16 cellular contexts compared by ENCODE assay signal in genomic region chr4:86587016-86587713, GRCh38. TPM values are rescaled to one million over a fixed set of nuclear protein-coding genes. Genes with fewer than 3 reads are reported as not detected.
DNase-seq lines count a peak whose midpoint lies in the region; ATAC-seq and TF ChIP-seq lines count a peak whose summit lies in the region.
"Had no signal": no experiment of that assay in that cellular context is flagged by ENCODE, and none has a peak within 500 bp of the region (broad histone marks: within the 10 kb centered on the region; RNA-seq: fewer than 3 reads in every experiment).

No MANE protein-coding gene starts in this region.

- TF ChIP-seq POLR2A in GM18505 (IDR thresholded peaks at IDR 0.05; ENCODE audit: borderline replicate concordance, extremely low read depth, insufficient read depth, insufficient read length) = no peak

- POLR2A ChIA-PET in HEK293 (lab: Yijun Ruan, JAX) = no interaction called here

- TF ChIP-seq CTCF in HEK293 (tag by site-specific recombination; IDR thresholded peaks at IDR 0.05) (no peak), RWPE2 (IDR thresholded peaks at IDR 0.05; ENCODE audit: poor library complexity, severe bottlenecking) (no peak)

- H3K4me1 ChIP-seq in HEK293 (ENCODE audit: control insufficient read depth, insufficient read depth, low read length) = peaks cover 12% of the 10 kb centered on the region
- H3K4me1 ChIP-seq in RWPE2 (ENCODE audit: insufficient read depth, poor library complexity, severe bottlenecking) = peaks cover 44% of the 10 kb centered on the region

- DNase-seq in RWPE2 (ENCODE audit: low spot score) = no peak
- no peak for DNase-seq in epithelial cell of prostate (ENCODE audit: low read depth, low spot score)
- no peak for DNase-seq in sciatic nerve (ENCODE audit: low spot score)
- DNase-seq: activated effector memory CD4-positive, alpha-beta T cell treated with anti-CD3 and anti-CD28 coated beads, Interleukin-2, amount 50 U/mL, for 16 hours; DMS 273 treated with DMSO at 0.1 percent for 48 hours; naive thymus-derived CD8-positive, alpha-beta T cell; NCI-H2107; SK-N-SH; stimulated activated CD4-positive, alpha-beta T cell treated with anti-CD3 and anti-CD28 coated beads, Interleukin-4, amount 100 ng/mL, for 1 hour; trophoblast cell; WERI-Rb-1 had no signal

- H3K27ac ChIP-seq in HEK293 (ENCODE audit: extremely low read depth, low read depth, low read length) = peak overlapping the region; percentile 49; the same call in 1 of the 2 replicates
- peak overlapping the region; percentile 72 for H3K27ac ChIP-seq in RWPE2 (ENCODE audit: poor library complexity, severe bottlenecking)
- H3K27ac ChIP-seq in epithelial cell of prostate = peak overlapping the region; percentile 86
- H3K27ac ChIP-seq: WERI-Rb-1 had no signal

- intact Hi-C loops in sciatic nerve (cut with DNase I) = no loop called here

- no peaks in the 10 kb centered on the region for H3K9me3 ChIP-seq in HEK293 (ENCODE audit: control insufficient read depth, insufficient read depth, low read depth, low read length)
- H3K9me3 ChIP-seq in RWPE2 (ENCODE audit: severe bottlenecking) = no peaks in the 10 kb centered on the region
- H3K9me3 ChIP-seq: ascending aorta, SK-N-SH had no signal

- no peak for ATAC-seq in RWPE2 (ENCODE audit: low read depth)
- ATAC-seq in sciatic nerve = peak; percentile 70
- no peak for ATAC-seq in GM19397 (IDR thresholded peaks at IDR 0.05; ENCODE audit: unreplicated experiment)
- no peak for ATAC-seq in HG03457 (IDR thresholded peaks at IDR 0.05; ENCODE audit: unreplicated experiment)
- no peak for ATAC-seq in GM18505 (IDR thresholded peaks at IDR 0.05; ENCODE audit: unreplicated experiment)
- ATAC-seq: naive thymus-derived CD8-positive, alpha-beta T cell had no signal

- no peaks in the 10 kb centered on the region for H3K27me3 ChIP-seq in RWPE2 (ENCODE audit: insufficient read depth, poor library complexity, severe bottlenecking)
- H3K27me3 ChIP-seq: ascending aorta had no signal

- CTCF ChIA-PET in HEK293 (lab: Yijun Ruan, JAX) = interaction anchor here (0.6 to 1.5 kb wide), 3 partner anchors 18 to 135 kb away, joined by 3 to 4 read pairs (median 3); no protein-coding TSS in a partner anchor

- no peak overlapping the region for H3K4me3 ChIP-seq in HEK293 (ENCODE audit: low read depth, low read length)
- H3K4me3 ChIP-seq in RWPE2 (ENCODE audit: severe bottlenecking) = no peak overlapping the region
- H3K4me3 ChIP-seq: ascending aorta had no signal

- H3K36me3 ChIP-seq in HEK293 (ENCODE audit: control insufficient read depth in 2 of 2, insufficient read depth in 1 of 2, low read length in 2 of 2) (no peaks in the 10 kb centered on the region), RWPE2 (ENCODE audit: low read depth) (no peaks in the 10 kb centered on the region)
- H3K36me3 ChIP-seq: ascending aorta, WERI-Rb-1 had no signal

TF ChIP-seq in HEK293, 187 proteins besides CTCF, POLR2A, EP300 and RAD21:
- TF ChIP-seq, protein P1, sequence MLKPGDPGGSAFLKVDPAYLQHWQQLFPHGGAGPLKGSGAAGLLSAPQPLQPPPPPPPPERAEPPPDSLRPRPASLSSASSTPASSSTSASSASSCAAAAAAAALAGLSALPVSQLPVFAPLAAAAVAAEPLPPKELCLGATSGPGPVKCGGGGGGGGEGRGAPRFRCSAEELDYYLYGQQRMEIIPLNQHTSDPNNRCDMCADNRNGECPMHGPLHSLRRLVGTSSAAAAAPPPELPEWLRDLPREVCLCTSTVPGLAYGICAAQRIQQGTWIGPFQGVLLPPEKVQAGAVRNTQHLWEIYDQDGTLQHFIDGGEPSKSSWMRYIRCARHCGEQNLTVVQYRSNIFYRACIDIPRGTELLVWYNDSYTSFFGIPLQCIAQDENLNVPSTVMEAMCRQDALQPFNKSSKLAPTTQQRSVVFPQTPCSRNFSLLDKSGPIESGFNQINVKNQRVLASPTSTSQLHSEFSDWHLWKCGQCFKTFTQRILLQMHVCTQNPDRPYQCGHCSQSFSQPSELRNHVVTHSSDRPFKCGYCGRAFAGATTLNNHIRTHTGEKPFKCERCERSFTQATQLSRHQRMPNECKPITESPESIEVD (tag by site-specific recombination; IDR thresholded peaks at IDR 0.05) = peak; percentile 54
- 0 out of 2 replicates have a peak, but pooled peaks have one; percentile 17 for TF ChIP-seq ZNF335 (tag by site-specific recombination; conservative IDR thresholded peaks at IDR 0.05)
- no peak for TF ChIP-seq ZXDB (tag by site-specific recombination; IDR thresholded peaks at IDR 0.05)
- TF ChIP-seq, protein P2, sequence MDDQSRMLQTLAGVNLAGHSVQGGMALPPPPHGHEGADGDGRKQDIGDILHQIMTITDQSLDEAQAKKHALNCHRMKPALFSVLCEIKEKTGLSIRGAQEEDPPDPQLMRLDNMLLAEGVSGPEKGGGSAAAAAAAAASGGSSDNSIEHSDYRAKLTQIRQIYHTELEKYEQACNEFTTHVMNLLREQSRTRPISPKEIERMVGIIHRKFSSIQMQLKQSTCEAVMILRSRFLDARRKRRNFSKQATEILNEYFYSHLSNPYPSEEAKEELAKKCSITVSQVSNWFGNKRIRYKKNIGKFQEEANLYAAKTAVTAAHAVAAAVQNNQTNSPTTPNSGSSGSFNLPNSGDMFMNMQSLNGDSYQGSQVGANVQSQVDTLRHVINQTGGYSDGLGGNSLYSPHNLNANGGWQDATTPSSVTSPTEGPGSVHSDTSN (CRISPR knock-in tag; IDR thresholded peaks at IDR 0.05) = no peak
- no peak for TF ChIP-seq ZNF658 (tag by site-specific recombination; IDR thresholded peaks at IDR 0.05)
- no peak for TF ChIP-seq GLI2 (tag by site-specific recombination; IDR thresholded peaks at IDR 0.05; ENCODE audit: borderline replicate concordance, low read depth)
- TF ChIP-seq, protein P3, sequence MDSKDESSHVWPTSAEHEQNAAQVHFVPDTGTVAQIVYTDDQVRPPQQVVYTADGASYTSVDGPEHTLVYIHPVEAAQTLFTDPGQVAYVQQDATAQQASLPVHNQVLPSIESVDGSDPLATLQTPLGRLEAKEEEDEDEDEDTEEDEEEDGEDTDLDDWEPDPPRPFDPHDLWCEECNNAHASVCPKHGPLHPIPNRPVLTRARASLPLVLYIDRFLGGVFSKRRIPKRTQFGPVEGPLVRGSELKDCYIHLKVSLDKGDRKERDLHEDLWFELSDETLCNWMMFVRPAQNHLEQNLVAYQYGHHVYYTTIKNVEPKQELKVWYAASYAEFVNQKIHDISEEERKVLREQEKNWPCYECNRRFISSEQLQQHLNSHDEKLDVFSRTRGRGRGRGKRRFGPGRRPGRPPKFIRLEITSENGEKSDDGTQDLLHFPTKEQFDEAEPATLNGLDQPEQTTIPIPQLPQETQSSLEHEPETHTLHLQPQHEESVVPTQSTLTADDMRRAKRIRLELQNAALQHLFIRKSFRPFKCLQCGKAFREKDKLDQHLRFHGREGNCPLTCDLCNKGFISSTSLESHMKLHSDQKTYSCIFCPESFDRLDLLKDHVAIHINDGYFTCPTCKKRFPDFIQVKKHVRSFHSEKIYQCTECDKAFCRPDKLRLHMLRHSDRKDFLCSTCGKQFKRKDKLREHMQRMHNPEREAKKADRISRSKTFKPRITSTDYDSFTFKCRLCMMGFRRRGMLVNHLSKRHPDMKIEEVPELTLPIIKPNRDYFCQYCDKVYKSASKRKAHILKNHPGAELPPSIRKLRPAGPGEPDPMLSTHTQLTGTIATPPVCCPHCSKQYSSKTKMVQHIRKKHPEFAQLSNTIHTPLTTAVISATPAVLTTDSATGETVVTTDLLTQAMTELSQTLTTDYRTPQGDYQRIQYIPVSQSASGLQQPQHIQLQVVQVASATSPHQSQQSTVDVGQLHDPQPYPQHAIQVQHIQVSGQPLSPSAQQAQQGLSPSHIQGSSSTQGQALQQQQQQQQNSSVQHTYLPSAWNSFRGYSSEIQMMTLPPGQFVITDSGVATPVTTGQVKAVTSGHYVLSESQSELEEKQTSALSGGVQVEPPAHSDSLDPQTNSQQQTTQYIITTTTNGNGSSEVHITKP (tag by site-specific recombination; IDR thresholded peaks at IDR 0.05) = peak; percentile 81
- peak; percentile 49; the same call in 1 of the 2 replicates for TF ChIP-seq OSR2 (tag by site-specific recombination; IDR thresholded peaks at IDR 0.05)
TF ChIP-seq in HEK293: peak in this region for 4.

RNA-seq across cellular contexts. Expression of gene PTPN13, which starts 7.0 kb away (rescaled TPM):
- total RNA-seq in sciatic nerve = 90.1 TPM
- total RNA-seq: naive thymus-derived CD8-positive, alpha-beta T cell had no signal
